1 cellular context compared by ENCODE assay signal in the genomic region with DNA sequence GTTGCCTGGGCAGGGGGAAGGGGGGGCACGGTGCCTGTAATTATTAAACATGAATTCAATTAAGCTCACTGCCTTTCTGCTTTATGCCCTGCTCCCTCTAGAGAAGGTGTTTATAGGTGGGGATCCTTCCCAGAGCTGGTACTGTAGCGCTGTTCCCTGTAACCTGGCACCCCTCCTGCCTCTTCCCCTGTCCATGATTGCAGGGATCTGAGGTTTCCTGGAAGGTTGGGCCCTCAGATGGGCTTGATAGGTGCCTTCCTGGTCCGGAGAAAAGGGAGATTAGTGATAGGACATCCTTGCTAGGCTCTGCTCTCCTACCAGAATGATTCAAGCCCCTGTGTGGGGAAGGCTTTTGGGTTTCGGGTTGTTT.
A peak's percentile ranks its signal among the peaks of the same experiment; 100 is the strongest.
TF ChIP-seq lines count a peak whose summit lies in the region.

No MANE protein-coding gene starts in this region.

TF ChIP-seq in H1, 55 proteins besides CTCF, POLR2A, EP300 and RAD21:
- TF ChIP-seq TCF12 (IDR thresholded peaks at IDR 0.05; ENCODE audit: low read depth, low read length) (no peak), SP4 (IDR thresholded peaks at IDR 0.05; ENCODE audit: low read length) (no peak; the same call in 1 of the 2 replicates), BRCA1 (IDR thresholded peaks at IDR 0.05; ENCODE audit: low read depth, low read length) (no peak), BACH1 (IDR thresholded peaks at IDR 0.05; ENCODE audit: low read length) (no peak), SP2 (IDR thresholded peaks at IDR 0.05; ENCODE audit: low read length) (no peak), NRF1 (IDR thresholded peaks at IDR 0.05; ENCODE audit: low read depth, low read length) (no peak)
- TF ChIP-seq, protein P1, sequence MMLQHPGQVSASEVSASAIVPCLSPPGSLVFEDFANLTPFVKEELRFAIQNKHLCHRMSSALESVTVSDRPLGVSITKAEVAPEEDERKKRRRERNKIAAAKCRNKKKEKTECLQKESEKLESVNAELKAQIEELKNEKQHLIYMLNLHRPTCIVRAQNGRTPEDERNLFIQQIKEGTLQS (IDR thresholded peaks at IDR 0.05; ENCODE audit: insufficient read depth, low read depth, low read length) = no peak
- TF ChIP-seq, protein P2, sequence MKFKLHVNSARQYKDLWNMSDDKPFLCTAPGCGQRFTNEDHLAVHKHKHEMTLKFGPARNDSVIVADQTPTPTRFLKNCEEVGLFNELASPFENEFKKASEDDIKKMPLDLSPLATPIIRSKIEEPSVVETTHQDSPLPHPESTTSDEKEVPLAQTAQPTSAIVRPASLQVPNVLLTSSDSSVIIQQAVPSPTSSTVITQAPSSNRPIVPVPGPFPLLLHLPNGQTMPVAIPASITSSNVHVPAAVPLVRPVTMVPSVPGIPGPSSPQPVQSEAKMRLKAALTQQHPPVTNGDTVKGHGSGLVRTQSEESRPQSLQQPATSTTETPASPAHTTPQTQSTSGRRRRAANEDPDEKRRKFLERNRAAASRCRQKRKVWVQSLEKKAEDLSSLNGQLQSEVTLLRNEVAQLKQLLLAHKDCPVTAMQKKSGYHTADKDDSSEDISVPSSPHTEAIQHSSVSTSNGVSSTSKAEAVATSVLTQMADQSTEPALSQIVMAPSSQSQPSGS (IDR thresholded peaks at IDR 0.05; ENCODE audit: low read length) = peak; percentile 36; the same call in 1 of the 2 replicates
